In the genomic region with DNA sequence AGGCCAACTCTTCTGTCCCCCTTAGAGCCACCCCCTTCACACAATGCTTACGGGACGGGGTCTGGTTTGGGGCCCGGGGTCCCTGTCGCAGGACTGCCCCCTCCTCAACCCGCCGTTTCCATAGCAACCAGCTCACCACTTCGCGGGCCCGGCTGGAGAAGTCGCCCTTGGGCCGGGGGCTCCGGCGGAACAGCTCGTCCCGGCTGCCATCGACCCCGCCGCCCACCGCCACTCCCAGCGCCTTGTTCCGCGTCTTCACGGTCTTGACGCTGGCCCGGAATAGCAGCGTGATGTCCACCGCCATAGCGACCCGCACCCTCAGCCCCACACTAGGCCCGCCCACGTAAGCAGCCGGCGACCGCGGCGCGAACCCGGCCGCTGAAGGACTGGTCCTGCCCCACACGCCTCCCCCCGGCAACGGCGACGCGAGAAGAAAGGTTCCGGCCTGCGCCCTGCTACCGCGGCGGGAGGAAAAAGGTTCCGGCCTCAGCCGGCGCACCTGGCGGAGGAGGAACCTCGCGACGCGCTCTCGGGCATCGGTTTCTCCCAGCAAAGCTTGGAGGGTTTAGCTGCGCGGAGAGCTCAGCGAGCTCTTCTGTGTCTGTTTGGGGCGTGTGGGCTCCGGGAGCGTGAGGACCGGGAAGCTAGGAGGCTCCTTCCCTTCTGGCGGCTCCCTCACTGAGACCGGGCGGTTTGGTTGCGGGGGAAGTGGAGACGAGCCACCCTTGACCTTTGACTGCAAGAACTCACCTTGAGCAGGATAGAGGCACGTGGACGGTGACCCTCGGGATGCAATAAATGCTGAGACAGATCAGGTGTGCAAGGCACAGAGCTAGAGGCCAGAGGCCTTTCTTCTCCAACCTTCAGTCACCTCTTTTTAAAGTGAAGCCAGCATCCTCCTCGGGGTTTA, we compare ENCODE assay signal across 8 cellular contexts. TPM values are rescaled to one million over a fixed set of nuclear protein-coding genes. Genes with fewer than 3 reads are reported as not detected.
DNase-seq lines count a peak whose midpoint lies in the region; ATAC-seq and TF ChIP-seq lines count a peak whose summit lies in the region.

A gene (minus strand): TSS at position 388 of the 910 bp plus-strand sequence. CDS start 84 bp downstream, at position 304.

- intact Hi-C loops in dendritic cell treated with granulocyte-macrophage colony-stimulating factor and Interleukin-4, amounts not matched to agents 40 ng/mL and 50 ng/mL, for 4 days (cut with micrococcal nuclease), result loop anchor here (1.0 to 5.0 kb wide), 3 partner anchors 33 to 585 kb away; a partner anchor contains a TSS
- intact Hi-C loops in left lung (cut with DNase I), result no loop called here

- DNase-seq in GM19240 (ENCODE audit: insufficient read length, low spot score) (peak; percentile 73), NCI-H526 treated with DMSO at 0.1 percent for 48 hours (lab: John Stamatoyannopoulos, UW) (peak; percentile 68), left lung (peak; percentile 88 to 97)
- peak; percentile 78 to 85 for DNase-seq in activated CD4-positive, alpha-beta T cell treated with anti-CD3 and anti-CD28 coated beads, Interleukin-2, amount 50 U/mL, for 24 hours (ENCODE audit: low read depth in 1 of 2, low spot score in 1 of 2)
- peak; percentile 89 for DNase-seq in stimulated activated CD4-positive, alpha-beta T cell treated with anti-CD3 and anti-CD28 coated beads, Interleukin-4, amount 100 ng/mL, for 1 hour

- H3K9me3 ChIP-seq in BLaER1 treated with 17β-estradiol and CSF1 and Interleukin-3, amounts not matched to agents 10 nM and 100 nM (replicated peaks in 1 of 11), result no peaks in the 10 kb centered on the region
- H3K9me3 ChIP-seq in left lung, result no peaks in the 10 kb centered on the region

- peak within 1 kb of the TSS; percentile 87 to 99 (median 95) for H3K27ac ChIP-seq in BLaER1 treated with 17β-estradiol and CSF1 and Interleukin-3, amounts not matched to agents 10 nM and 100 nM
- peak within 1 kb of the TSS; percentile 80 to 87 for H3K27ac ChIP-seq in left lung

- ATAC-seq in HG03457 (IDR thresholded peaks at IDR 0.05; ENCODE audit: unreplicated experiment) (peak; percentile 76), left lung (peak; percentile 99)

- peaks cover 38% of the 10 kb centered on the region for H3K4me1 Mint-ChIP-seq in dendritic cell treated with granulocyte-macrophage colony-stimulating factor and Interleukin-4, amounts not matched to agents 40 ng/mL and 50 ng/mL, for 4 days (ENCODE audit: low read depth)

- H3K4me3 Mint-ChIP-seq in dendritic cell treated with granulocyte-macrophage colony-stimulating factor and Interleukin-4, amounts not matched to agents 40 ng/mL and 50 ng/mL, for 4 days, result peak within 1 kb of the TSS; percentile 80

- peaks cover 19 to 42% (median 36%) of the 10 kb centered on the region in 11 experiments; a peak in 18 of 22 replicates for H4K20me1 ChIP-seq in BLaER1 treated with 17β-estradiol and CSF1 and Interleukin-3, amounts not matched to agents 10 nM and 100 nM

- H3K4me1 ChIP-seq in BLaER1 treated with 17β-estradiol and CSF1 and Interleukin-3, amounts not matched to agents 10 nM and 100 nM, result peaks cover 31 to 36% (median 34%) of the 10 kb centered on the region in 10 experiments
- peaks cover 17 to 28% of the 10 kb centered on the region in 2 donors for H3K4me1 ChIP-seq in left lung

- peak within 1 kb of the TSS; percentile 89 for H3K27ac Mint-ChIP-seq in dendritic cell treated with granulocyte-macrophage colony-stimulating factor and Interleukin-4, amounts not matched to agents 40 ng/mL and 50 ng/mL, for 4 days

- TF ChIP-seq CTCF in left lung (IDR thresholded peaks at IDR 0.05), result no peak

- peak within 1 kb of the TSS; percentile 82 to 98 (median 92) for H3K4me3 ChIP-seq in BLaER1 treated with 17β-estradiol and CSF1 and Interleukin-3, amounts not matched to agents 10 nM and 100 nM
- peak within 1 kb of the TSS; percentile 84 to 96 for H3K4me3 ChIP-seq in left lung

- H3K36me3 Mint-ChIP-seq in dendritic cell treated with granulocyte-macrophage colony-stimulating factor and Interleukin-4, amounts not matched to agents 40 ng/mL and 50 ng/mL, for 4 days (ENCODE audit: low read depth), result peaks cover 10% of the 10 kb centered on the region

- no peaks in the 10 kb centered on the region for H3K9me3 Mint-ChIP-seq in dendritic cell treated with granulocyte-macrophage colony-stimulating factor and Interleukin-4, amounts not matched to agents 40 ng/mL and 50 ng/mL, for 4 days

- H3K27me3 ChIP-seq in BLaER1 treated with 17β-estradiol and CSF1 and Interleukin-3, amounts not matched to agents 10 nM and 100 nM, result no peaks in the 10 kb centered on the region
- no peaks in the 10 kb centered on the region for H3K27me3 ChIP-seq in left lung

- H3K4me2 ChIP-seq in BLaER1 treated with 17β-estradiol and CSF1 and Interleukin-3, amounts not matched to agents 10 nM and 100 nM, result peak within 1 kb of the TSS; percentile 81 to 94 (median 88)

- peaks cover 0 to 27% (median 12%) of the 10 kb centered on the region in 11 experiments; a peak in 14 of 22 replicates for H3K36me3 ChIP-seq in BLaER1 treated with 17β-estradiol and CSF1 and Interleukin-3, amounts not matched to agents 10 nM and 100 nM
- no peaks in the 10 kb centered on the region for H3K36me3 ChIP-seq in left lung

- peak within 1 kb of the TSS; percentile 89 to 98 (median 95) for H3K9ac ChIP-seq in BLaER1 treated with 17β-estradiol and CSF1 and Interleukin-3, amounts not matched to agents 10 nM and 100 nM

- peaks cover 2% of the 10 kb centered on the region for H3K27me3 Mint-ChIP-seq in dendritic cell treated with granulocyte-macrophage colony-stimulating factor and Interleukin-4, amounts not matched to agents 40 ng/mL and 50 ng/mL, for 4 days

RNA-seq across cellular contexts. Expression of the gene that starts here (rescaled TPM):
- 10 to 100 TPM; 18.6 to 22.7 TPM for total RNA-seq in left lung

Comparison
In these comparisons a context has a peak if more than half of its experiments do, and no peak if none do; other contexts are left out.
1. Peak in every context shown above with its lines: DNase-seq, ATAC-seq, H3K4me3 ChIP-seq and H3K27ac ChIP-seq.